Comparison of ENCODE assay signal across 1 cellular context in genomic region chr2:113858764-113859163, GRCh38.
TF ChIP-seq lines count a peak whose summit lies in the region.

No MANE protein-coding gene starts in this region.

TF ChIP-seq in HCT116, 20 proteins besides CTCF, POLR2A, EP300 and RAD21 (continued from another document):
- no peak for TF ChIP-seq POLR2AphosphoS5 (IDR thresholded peaks at IDR 0.05; ENCODE audit: low read depth, low read length)
- no peak for TF ChIP-seq MAX (IDR thresholded peaks at IDR 0.05)
- TF ChIP-seq EZH2 (IDR thresholded peaks at IDR 0.05) = no peak
